ENCODE assay signal across 29 cellular contexts in genomic region chr1:108541856-108542255, GRCh38. TPM values are rescaled to one million over a fixed set of nuclear protein-coding genes. Genes with fewer than 3 reads are reported as not detected.
DNase-seq lines count a peak whose midpoint lies in the region; ATAC-seq, FAIRE-seq and TF ChIP-seq lines count a peak whose summit lies in the region.
"Had no signal": no experiment of that assay in that cellular context is flagged by ENCODE, and none has a peak within 500 bp of the region (broad histone marks: within the 10 kb centered on the region; RNA-seq: fewer than 3 reads in every experiment).

No MANE protein-coding gene starts in this region.

- H3K4me3 ChIP-seq in right lobe of liver (no peak overlapping the region), HepG2 (replicated peaks in 1 of 3; ENCODE audit: insufficient read depth in 1 of 3, low read depth in 2 of 3, low read length in 3 of 3) (no peak overlapping the region), fibroblast of pulmonary artery (replicated peaks; ENCODE audit: low read depth, low read length) (no peak overlapping the region)
- H3K4me3 ChIP-seq: BLaER1, GM12878 had no signal

- H3K36me3 ChIP-seq in right lobe of liver (no peaks in the 10 kb centered on the region), HepG2 (replicated peaks in 1 of 2; ENCODE audit: control insufficient read depth in 1 of 2, insufficient read depth in 2 of 2, low read length in 2 of 2) (no peaks in the 10 kb centered on the region)
- H3K36me3 ChIP-seq: BE2C, BLaER1 had no signal

- H4K20me1 ChIP-seq in HepG2 (ENCODE audit: insufficient read depth, low read length), result no peaks in the 10 kb centered on the region
- H4K20me1 ChIP-seq: BLaER1 had no signal

- CTCF ChIA-PET in HepG2 (lab: Yijun Ruan, JAX; ENCODE audit: low intra/inter-chr PET ratio, low total read pairs), result no interaction called here
- CTCF ChIA-PET in WTC11 (lab: Charles Lee), result interaction anchor here (3.5 kb wide), 1 partner anchor 18 kb away, joined by 16 read pairs; the partner anchor contains the start of gene EEIG2

- H3K27me3 Mint-ChIP-seq in WTC11 (ENCODE audit: low read depth), result no peaks in the 10 kb centered on the region; the same call in none of the 2 replicates

- no peaks in the 10 kb centered on the region for H3K79me2 ChIP-seq in HepG2 (ENCODE audit: insufficient read depth, low read length)

- H2AFZ ChIP-seq in HepG2 (ENCODE audit: low read length), result no peak overlapping the region

- H3K36me3 Mint-ChIP-seq in WTC11, result peaks cover 42% of the 10 kb centered on the region
- H3K36me3 Mint-ChIP-seq: CD14-positive monocyte; CD4-positive, CD25-positive, alpha-beta regulatory T cell had no signal

- H3K27me3 ChIP-seq in right lobe of liver (no peaks in the 10 kb centered on the region), HepG2 (ENCODE audit: control insufficient read depth in 1 of 2, insufficient read depth in 2 of 2, low read length in 2 of 2) (no peaks in the 10 kb centered on the region)
- H3K27me3 ChIP-seq: BLaER1 had no signal

- H3K27ac Mint-ChIP-seq in WTC11, result peak overlapping the region; percentile 85
- H3K27ac Mint-ChIP-seq: CD14-positive monocyte; CD4-positive, CD25-positive, alpha-beta regulatory T cell had no signal

- H3K4me1 Mint-ChIP-seq in WTC11, result peaks cover 71% of the 10 kb centered on the region
- H3K4me1 Mint-ChIP-seq: CD14-positive monocyte; CD4-positive, CD25-positive, alpha-beta regulatory T cell had no signal

- no peak for FAIRE-seq in HepG2 (lab: Jason Lieb, UNC)
- FAIRE-seq: A204.1, GM12878, GM12892, GM18507 had no signal

- POLR2A ChIA-PET in HepG2 (lab: Yijun Ruan, JAX), result no interaction called here
- POLR2A ChIA-PET in WTC11 (lab: Charles Lee), result no interaction called here

- H3K4me1 ChIP-seq in right lobe of liver (no peaks in the 10 kb centered on the region), HepG2 (ENCODE audit: insufficient read depth, low read length) (no peaks in the 10 kb centered on the region)
- H3K4me1 ChIP-seq: BE2C had no signal

- no TSS peak for BruUV-seq in HepG2 (replicated peaks; lab: Mats Ljungman, UMichigan)

- peaks cover 41% of the 10 kb centered on the region for H3K9me3 Mint-ChIP-seq in WTC11

- intact Hi-C loops in right lobe of liver (cut with DNase I), result no loop called here
- intact Hi-C loops in HepG2 (cut with micrococcal nuclease; ENCODE audit: unreplicated experiment), result no loop called here

- DNase-seq in right lobe of liver, result no peak
- DNase-seq in HepG2 (ENCODE audit: low spot score), result no peak
- DNase-seq in WTC11 (ENCODE audit: low spot score), result no peak
- peak; percentile 62 for DNase-seq in fibroblast of pulmonary artery (ENCODE audit: low read depth)
- DNase-seq in omental fat pad (ENCODE audit: low spot score), result no peak
- no peak for DNase-seq in GM20000 (ENCODE audit: low spot score)
- DNase-seq in NOMO-1 treated with dmso at 0.1 percent for 144 hours (lab: John Stamatoyannopoulos, UW; ENCODE audit: unreplicated experiment), result no peak
- DNase-seq: 8988T; ACHN; BE2C; C1 segment of cervical spinal cord; CD4-positive, alpha-beta memory T cell; CD4-positive, CD25-positive, alpha-beta regulatory T cell; CD8-positive, alpha-beta memory T cell; COR-L47; DMS 273 treated with DMSO at 0.1 percent for 48 hours; DMS153; DMS53; DMS79; DND-41; EL; GDM1 had no signal

- ATAC-seq in right lobe of liver, result peak in 3 of 4 donors; percentile 16 to 54 (median 18)
- ATAC-seq in HepG2, result no peak
- no peak for ATAC-seq in WTC11
- ATAC-seq in omental fat pad (ENCODE audit: low FRiP score), result peak; percentile 48
- ATAC-seq in GM21576 (IDR thresholded peaks at IDR 0.05; ENCODE audit: unreplicated experiment), result no peak
- ATAC-seq: GM12878 had no signal

- TF ChIP-seq POLR2A in right lobe of liver (IDR thresholded peaks at IDR 0.05) (no peak), HepG2 (IDR thresholded peaks at IDR 0.05; ENCODE audit: insufficient read depth in 1 of 2, low read depth in 2 of 2, low read length in 2 of 2) (no peak)

- H3K4me2 ChIP-seq in HepG2 (ENCODE audit: low read depth, low read length), result no peak overlapping the region
- H3K4me2 ChIP-seq: BLaER1 had no signal

- TF ChIP-seq CTCF in right lobe of liver (IDR thresholded peaks at IDR 0.05) (no peak), HepG2 (CRISPR knock-in tag; IDR thresholded peaks at IDR 0.05) (no peak), WTC11 (IDR thresholded peaks at IDR 0.05) (no peak), fibroblast of pulmonary artery (IDR thresholded peaks at IDR 0.05; ENCODE audit: low read length, missing control alignments) (no peak), omental fat pad (IDR thresholded peaks at IDR 0.05) (no peak), GM20000 (IDR thresholded peaks at IDR 0.05; ENCODE audit: extremely low read depth, missing control alignments) (no peak)

- TF ChIP-seq RAD21 in HepG2 (CRISPR knock-in tag; IDR thresholded peaks at IDR 0.05), result no peak

- 27% methylated on average over 2 of the region's 2 CpGs for WGBS in right lobe of liver (ENCODE audit: insufficient coverage, low coverage, low lambda C conversion rate, missing lambda C conversion rate)
- 3% methylated on average over 2 of the region's 2 CpGs for WGBS in HepG2 (ENCODE audit: low lambda C conversion rate)

- in situ Hi-C loops in HepG2 (cut with HindIII; ENCODE audit: extremely low pct_ligation_motif_present, low pct_unique_long_range_greater_than_20kb), result no loop called here

- no peaks in the 10 kb centered on the region for H3K9me3 ChIP-seq in right lobe of liver
- H3K9me3 ChIP-seq in HepG2 (ENCODE audit: low read length), result no peaks in the 10 kb centered on the region
- H3K9me3 ChIP-seq: BE2C, BLaER1 had no signal

- no peak overlapping the region for H3K27ac ChIP-seq in right lobe of liver
- no peak overlapping the region for H3K27ac ChIP-seq in HepG2 (ENCODE audit: extremely low read length, insufficient read depth, low read length)
- H3K27ac ChIP-seq: BLaER1 had no signal

- no peak overlapping the region for H3K9ac ChIP-seq in HepG2 (ENCODE audit: insufficient read depth, low read depth, low read length)
- H3K9ac ChIP-seq: BLaER1 had no signal

- TF ChIP-seq EP300 in HepG2 (IDR thresholded peaks at IDR 0.05; ENCODE audit: low read depth in 2 of 2, low read length in 2 of 2) (no peak), HepG2 (CRISPR knock-in tag; IDR thresholded peaks at IDR 0.05; ENCODE audit: borderline replicate concordance) (no peak)

- H3K4me3 Mint-ChIP-seq in WTC11, result no peak overlapping the region
- H3K4me3 Mint-ChIP-seq: CD4-positive, alpha-beta memory T cell; CD4-positive, CD25-positive, alpha-beta regulatory T cell; CD8-positive, alpha-beta memory T cell had no signal

TF ChIP-seq in HepG2, 621 proteins besides CTCF, POLR2A, EP300 and RAD21:
- TF ChIP-seq PHB2 (IDR thresholded peaks at IDR 0.05; ENCODE audit: partially characterized antibody), result no peak
- TF ChIP-seq NFYB (CRISPR knock-in tag; IDR thresholded peaks at IDR 0.05), result no peak

TF ChIP-seq in WTC11, 78 proteins besides CTCF, POLR2A, EP300 and RAD21 (continues in another document):
- TF ChIP-seq ZNF121 (CRISPR knock-in tag; IDR thresholded peaks at IDR 0.05) (no peak), PRRX2 (CRISPR knock-in tag; IDR thresholded peaks at IDR 0.05) (no peak), GTF2I (CRISPR knock-in tag; conservative IDR thresholded peaks at IDR 0.05) (no peak), FOXP4 (CRISPR knock-in tag; IDR thresholded peaks at IDR 0.05) (no peak), CBFB (CRISPR knock-in tag; IDR thresholded peaks at IDR 0.05; ENCODE audit: low read depth) (no peak)

RNA-seq across cellular contexts. Expression of gene EEIG2, which starts 18.0 kb away (rescaled TPM):
- total RNA-seq in right lobe of liver (1 to 10 TPM in 5 of 6 experiments, under 1 TPM in 1; 0.88 to 6.5 (median 2.6) TPM), HepG2 (2016; rRNA removed; fragmentation: Illumina TruSeq; extraction: Trizol) (3.2 and 5.7 TPM in 2 replicates), WTC11 (2021) (43.1 to 65.7 TPM (median 45.0 TPM) in 3 replicates), omental fat pad (10 to 100 TPM; 14.3 to 25.5 (median 17.8) TPM)
- 0.35 and 0.40 TPM in 2 replicates for total RNA-seq in HepG2 (2016; cell fraction: cytosol; rRNA removed; fragmentation: Illumina TruSeq; extraction: Trizol; ENCODE audit: low read depth)
- total RNA-seq in HepG2 (2016; cell fraction: insoluble cytoplasmic fraction; rRNA removed; fragmentation: Illumina TruSeq; extraction: Trizol), result 3.6 and 5.4 TPM in 2 replicates
- 2.8 and 3.5 TPM in 2 replicates for total RNA-seq in HepG2 (2016; cell fraction: membrane; rRNA removed; fragmentation: Illumina TruSeq; extraction: Trizol)
- total RNA-seq in HepG2 (2016; cell fraction: nucleus; rRNA removed; fragmentation: Illumina TruSeq; extraction: Trizol), result 2.2 and 2.5 TPM in 2 replicates
- 0.81 and 0.90 TPM in 2 replicates for polyA plus RNA-seq in HepG2 (2011; rRNA removed)
- 0.40 and 0.67 TPM in 2 replicates for polyA plus RNA-seq in HepG2 (2011; cell fraction: cytosol; rRNA removed)
- polyA plus RNA-seq in HepG2 (2011; cell fraction: nucleus; rRNA removed), result 0.54 and 0.63 TPM in 2 replicates
- 1.0 and 1.2 TPM in 2 replicates for polyA plus RNA-seq in HepG2 (2012)
- 0.14 and 0.17 TPM in 2 replicates for polyA plus RNA-seq in HepG2 (2016; cell fraction: cytosol; fragmentation: Illumina TruSeq; extraction: Trizol; ENCODE audit: low read depth)
- 3.7 and 4.0 TPM in 2 replicates for polyA plus RNA-seq in HepG2 (2016; cell fraction: insoluble cytoplasmic fraction; fragmentation: Illumina TruSeq; extraction: Trizol; ENCODE audit: low read depth)
- polyA plus RNA-seq in HepG2 (2016; cell fraction: membrane; fragmentation: Illumina TruSeq; extraction: Trizol; ENCODE audit: low read depth), result 1.2 TPM in 2 replicates
- 2.1 and 2.5 TPM in 2 replicates for polyA plus RNA-seq in HepG2 (2016; cell fraction: nucleus; fragmentation: Illumina TruSeq; extraction: Trizol; ENCODE audit: insufficient read depth, low read depth)
- polyA minus RNA-seq in HepG2 (2011; rRNA and poly(A)+ RNA removed; ENCODE audit: low replicate concordance), result 0.74 and 69.9 TPM in 2 replicates
- polyA minus RNA-seq in HepG2 (2011; cell fraction: cytosol; rRNA and poly(A)+ RNA removed), result 1.3 and 1.5 TPM in 2 replicates
- 1.7 and 1.9 TPM in 2 replicates for polyA minus RNA-seq in HepG2 (2011; cell fraction: nucleus; rRNA and poly(A)+ RNA removed)

Comparison
In these comparisons a context has a peak if more than half of its experiments do, and no peak if none do; other contexts are left out.
1. ATAC-seq: peak in right lobe of liver (3 of 4) and omental fat pad (single experiment); none in HepG2 (single experiment), WTC11 (single experiment) and GM21576 (single experiment).